In the genomic region with DNA sequence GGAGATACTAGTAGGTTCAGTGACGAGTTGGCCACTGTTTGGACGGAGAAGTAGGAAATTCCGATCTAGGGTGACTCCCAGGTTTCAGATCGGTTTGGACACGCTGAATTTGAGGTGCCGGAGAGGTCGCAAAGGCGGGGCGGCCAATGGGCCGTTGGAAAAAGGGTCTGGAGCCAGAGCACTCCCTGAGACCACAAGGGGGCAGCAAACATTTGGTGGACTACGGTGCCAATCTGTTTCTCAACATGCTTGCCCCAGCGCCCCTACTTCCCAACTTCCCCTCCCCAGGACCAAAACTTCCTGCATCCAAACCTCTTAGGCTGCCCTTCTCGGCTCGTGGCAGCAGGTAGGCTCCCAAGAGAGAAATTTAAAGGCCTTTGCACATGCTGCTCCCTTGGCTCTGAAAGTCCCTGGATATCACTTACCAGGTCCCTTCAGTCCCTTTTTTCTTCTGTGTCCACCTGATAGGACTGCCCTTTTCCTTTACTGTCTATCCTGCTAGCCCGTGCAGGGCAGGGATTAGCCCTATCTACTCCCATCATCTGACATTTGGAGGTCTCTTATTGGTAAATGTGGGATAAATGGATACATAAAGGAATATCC, we compare ENCODE assay signal across 8 cellular contexts. TPM values are rescaled to one million over a fixed set of nuclear protein-coding genes. Genes with fewer than 3 reads are reported as not detected.
DNase-seq lines count a peak whose midpoint lies in the region.

No MANE protein-coding gene starts in this region.

- no peak overlapping the region for H3K4ac ChIP-seq in neuronal stem cell (ENCODE audit: low read length)

- peaks cover 26 to 41% of the 10 kb centered on the region in 2 donors for H3K36me3 ChIP-seq in neuronal stem cell (replicated peaks in 1 of 2; ENCODE audit: control insufficient read depth in 2 of 2, insufficient read depth in 2 of 2, low read length in 2 of 2)
- peaks cover 28% of the 10 kb centered on the region for H3K36me3 ChIP-seq in thymus (ENCODE audit: control insufficient read depth, insufficient read depth)

- H2BK5ac ChIP-seq in neuronal stem cell (ENCODE audit: low read length), result peak overlapping the region; percentile 83

- peaks cover 6% of the 10 kb centered on the region for H3K79me1 ChIP-seq in neuronal stem cell (ENCODE audit: low read depth, low read length)

- H2BK15ac ChIP-seq in neuronal stem cell (ENCODE audit: low read length), result no peak overlapping the region

- peak overlapping the region; percentile 84 for H3K4me2 ChIP-seq in neuronal stem cell (ENCODE audit: insufficient read depth, low read length, poor library complexity, severe bottlenecking)

- H4K91ac ChIP-seq in neuronal stem cell (ENCODE audit: low read depth, low read length, poor library complexity), result no peak overlapping the region

- H3K27ac ChIP-seq in neuronal stem cell (replicated peaks; ENCODE audit: low read length) (peak overlapping the region; percentile 82), thymus (ENCODE audit: low read depth) (peak overlapping the region; percentile 85)

- H3K9me3 ChIP-seq in neuronal stem cell (replicated peaks in 1 of 2; ENCODE audit: control insufficient read depth in 2 of 2, insufficient read depth in 1 of 2, low read depth in 1 of 2, low read length in 2 of 2) (no peaks in the 10 kb centered on the region), thymus (ENCODE audit: control insufficient read depth) (no peaks in the 10 kb centered on the region)

- peak overlapping the region; percentile 3 for H2BK120ac ChIP-seq in neuronal stem cell (ENCODE audit: low read depth, low read length)

- no peak overlapping the region for H2AK5ac ChIP-seq in neuronal stem cell (ENCODE audit: low read depth, low read length)

- DNase-seq in NCI-H524 (lab: John Stamatoyannopoulos, UW), result peak; percentile 46 to 78
- no peak for DNase-seq in NCI-H524 treated with DMSO at 0.1 percent for 48 hours (lab: John Stamatoyannopoulos, UW)
- peak; percentile 75 for DNase-seq in LHCN-M2 (ENCODE audit: low read depth)
- DNase-seq in SHP77 treated with DMSO at 0.1 percent for 48 hours (lab: John Stamatoyannopoulos, UW), result peak; percentile 12
- DNase-seq in activated naive CD4-positive, alpha-beta T cell (lab: John Stamatoyannopoulos, UW), result peak; percentile 21 to 56 (median 42)
- DNase-seq in foreskin melanocyte, result peak; percentile 65
- no peak for DNase-seq in neuronal stem cell (ENCODE audit: low spot score)

- no peak overlapping the region for H2BK12ac ChIP-seq in neuronal stem cell (ENCODE audit: low read length)

- no CpG with 5 or more reads among the region's 15 CpGs for WGBS in neuronal stem cell (ENCODE audit: extremely low coverage in 2 of 2, insufficient read length in 2 of 2, insufficient replicate concordance in 1 of 2), 2 donors
- WGBS in thymus, result 4% methylated on average over 15 of the region's 15 CpGs

- H3K27me3 ChIP-seq in neuronal stem cell (ENCODE audit: control insufficient read depth in 3 of 3, insufficient read depth in 3 of 3, low read depth in 1 of 3, low read length in 3 of 3) (no peaks in the 10 kb centered on the region), thymus (ENCODE audit: control insufficient read depth, insufficient read depth) (no peaks in the 10 kb centered on the region)

- H4K8ac ChIP-seq in neuronal stem cell (ENCODE audit: low read depth, low read length), result no peak overlapping the region

- no peak overlapping the region for H3K9ac ChIP-seq in neuronal stem cell (ENCODE audit: low read depth, low read length, poor library complexity)

- peak overlapping the region; percentile 73 to 88 for H3K4me3 ChIP-seq in neuronal stem cell (ENCODE audit: low read length in 2 of 2)
- H3K4me3 ChIP-seq in thymus (ENCODE audit: low read length), result peak overlapping the region; percentile 77

- H2AFZ ChIP-seq in neuronal stem cell (ENCODE audit: low read length), result peak overlapping the region; percentile 90

- H3K14ac ChIP-seq in neuronal stem cell (ENCODE audit: low read length), result no peak overlapping the region

- H3K4me1 ChIP-seq in neuronal stem cell (ENCODE audit: control insufficient read depth in 2 of 2, insufficient read depth in 1 of 2, low read depth in 1 of 2, low read length in 2 of 2) (peaks cover 9 to 11% of the 10 kb centered on the region in 2 donors), thymus (ENCODE audit: control insufficient read depth, insufficient read depth, low read length) (peaks cover 5% of the 10 kb centered on the region)

- H3K23ac ChIP-seq in neuronal stem cell (ENCODE audit: low read depth, low read length, poor library complexity), result no peak overlapping the region

- H3K18ac ChIP-seq in neuronal stem cell (ENCODE audit: low read length), result no peak overlapping the region

RNA-seq across cellular contexts. Expression of a gene that starts 1.0 kb away (rescaled TPM):
- total RNA-seq in LHCN-M2 (2014; rRNA removed), result 31.7 and 34.0 TPM in 2 replicates
- 35.8 TPM for polyA plus RNA-seq in LHCN-M2 (2012)
- polyA plus RNA-seq in neuronal stem cell (2013, experiment 1 of 2), result 53.6 TPM
- 52.2 TPM for polyA plus RNA-seq in neuronal stem cell (2013, experiment 2 of 2)
- polyA plus RNA-seq in thymus, result 40.8 TPM

RNA-seq across cellular contexts. Expression of a gene that starts 7.4 kb away (rescaled TPM):
- 63.4 and 105 TPM in 2 replicates for total RNA-seq in LHCN-M2 (2014; rRNA removed)
- 199 TPM for polyA plus RNA-seq in LHCN-M2 (2012)
- polyA plus RNA-seq in neuronal stem cell (2013, experiment 1 of 2), result 135 TPM
- 139 TPM for polyA plus RNA-seq in neuronal stem cell (2013, experiment 2 of 2)
- polyA plus RNA-seq in thymus, result 97.1 TPM

RNA-seq across cellular contexts. Expression of a gene that starts 16.0 kb away (rescaled TPM):
- 0.34 and 0.45 TPM in 2 replicates for total RNA-seq in LHCN-M2 (2014; rRNA removed)
- 0.04 TPM for polyA plus RNA-seq in LHCN-M2 (2012)
- 19.3 TPM for polyA plus RNA-seq in neuronal stem cell (2013, experiment 1 of 2)
- polyA plus RNA-seq in neuronal stem cell (2013, experiment 2 of 2), result 19.1 TPM
- 0.07 TPM for polyA plus RNA-seq in thymus

RNA-seq across cellular contexts. Expression of a gene that starts 23.4 kb away (rescaled TPM):
- total RNA-seq in LHCN-M2 (2014; rRNA removed), result not detected in 2 replicates
- not detected for polyA plus RNA-seq in LHCN-M2 (2012)
- polyA plus RNA-seq in neuronal stem cell (2013, experiment 1 of 2), result 127 TPM
- 126 TPM for polyA plus RNA-seq in neuronal stem cell (2013, experiment 2 of 2)
- polyA plus RNA-seq in thymus, result 2.2 TPM

RNA-seq across cellular contexts. Expression of a gene that starts 24.7 kb away (rescaled TPM):
- 222 and 273 TPM in 2 replicates for total RNA-seq in LHCN-M2 (2014; rRNA removed)
- 123 TPM for polyA plus RNA-seq in LHCN-M2 (2012)
- polyA plus RNA-seq in neuronal stem cell (2013, experiment 1 of 2), result 108 TPM
- polyA plus RNA-seq in neuronal stem cell (2013, experiment 2 of 2), result 104 TPM
- 24.6 TPM for polyA plus RNA-seq in thymus

Comparison
In these comparisons a context has a peak if more than half of its experiments do, and no peak if none do; other contexts are left out.
1. DNase-seq: peak in NCI-H524 (2 of 2), LHCN-M2 (single experiment), SHP77 treated with DMSO at 0.1 percent for 48 hours (single experiment), activated naive CD4-positive, alpha-beta T cell (4 of 4) and foreskin melanocyte (single experiment); none in NCI-H524 treated with DMSO at 0.1 percent for 48 hours (single experiment) and neuronal stem cell (single experiment).